Comparison of ENCODE assay signal across 8 cellular contexts in genomic region chr3:134742202-134742601, GRCh38.
"Had no signal": no experiment of that assay in that cellular context is flagged by ENCODE, and none has a peak within 500 bp of the region (broad histone marks: within the 10 kb centered on the region; RNA-seq: fewer than 3 reads in every experiment).

No MANE protein-coding gene starts in this region.

- H3K27me3 Mint-ChIP-seq: IgD-negative memory B cell had no signal

- H3K27ac Mint-ChIP-seq: GM23338, H9, HFFc6, IgD-negative memory B cell had no signal

- H3K36me3 Mint-ChIP-seq: IgD-negative memory B cell had no signal

- H3K9me3 Mint-ChIP-seq: HFFc6 had no signal

- H3K4me3 ChIP-seq: GM23338 had no signal

- DNase-seq: H9, HCEC 1CT, HFFc6, KBM-7 had no signal

- H3K27ac ChIP-seq: HL-60 had no signal

- H3K4me1 Mint-ChIP-seq: GM23338, H9, IgD-negative memory B cell had no signal

- H3K4me3 Mint-ChIP-seq: GM23338, H9, HFFc6, IgD-negative memory B cell had no signal

- ATAC-seq: GM23338, HepG2 had no signal
